In genomic region chr1:35190784-35191183, GRCh38 we compare ENCODE assay signal across 8 cellular contexts. TPM values are rescaled to one million over a fixed set of nuclear protein-coding genes. Genes with fewer than 3 reads are reported as not detected.
DNase-seq lines count a peak whose midpoint lies in the region; ATAC-seq, FAIRE-seq and TF ChIP-seq lines count a peak whose summit lies in the region.

No MANE protein-coding gene starts in this region.

- peaks cover 13% of the 10 kb centered on the region for H3K9me1 ChIP-seq in K562 (ENCODE audit: control insufficient read depth, insufficient read depth, low read length)

- H3K4me3 ChIP-seq in left ventricle myocardium inferior (peak overlapping the region; percentile 100), K562 (peak overlapping the region; percentile 99), vagina (peak overlapping the region; percentile 93 to 99)

- peaks cover 74% of the 10 kb centered on the region for H3K4me1 ChIP-seq in left ventricle myocardium inferior
- peaks cover 10 to 24% of the 10 kb centered on the region in 2 experiments; a peak in 4 of 5 replicates for H3K4me1 ChIP-seq in K562 (replicated peaks in 1 of 2; ENCODE audit: control insufficient read depth in 2 of 2, insufficient read depth in 2 of 2, low read length in 2 of 2)
- H3K4me1 ChIP-seq in vagina = peaks cover 62% of the 10 kb centered on the region

- DNase-seq in left ventricle myocardium inferior = no peak
- DNase-seq in left cardiac atrium = no peak
- no peak for DNase-seq in K562 (ENCODE audit: extremely low read depth in 1 of 4, low spot score in 3 of 4)
- DNase-seq in memory B cell (ENCODE audit: low spot score in 2 of 2) = no peak
- no peak for DNase-seq in vagina (ENCODE audit: extremely low spot score in 2 of 2)
- no peak for DNase-seq in T1000 (lab: John Stamatoyannopoulos, UW)
- no peak for DNase-seq in SKM-1 treated with dmso at 0.1 percent for 144 hours (lab: John Stamatoyannopoulos, UW; ENCODE audit: unreplicated experiment)

- CTCF ChIA-PET in K562 (lab: Yijun Ruan, JAX; ENCODE audit: low intra/inter-chr PET ratio) = no interaction called here

- intact Hi-C loops in left ventricle myocardium inferior (cut with micrococcal nuclease) = no loop called here
- intact Hi-C loops in left cardiac atrium (cut with DNase I) = loop anchor here in 1 of 2 donors (5.0 kb wide), 1 partner anchor 113 kb away; the partner anchor contains the start of gene ZMYM1
- intact Hi-C loops in K562 (cut with micrococcal nuclease) = loop anchor here (5.0 to 10.0 kb wide), 3 partner anchors 336 to 584 kb away; partner anchors contain the start of genes KIAA0319L, NCDN and SMIM12
- intact Hi-C loops in vagina (cut with DNase I) = no loop called here

- no peaks in the 10 kb centered on the region for H3K9me3 Mint-ChIP-seq in memory B cell

- peak overlapping the region; percentile 95 for H3K4me3 Mint-ChIP-seq in memory B cell

- TF ChIP-seq RAD21 in K562 (CRISPR knock-in tag; conservative IDR thresholded peaks at IDR 0.05 in 1 of 2, IDR thresholded peaks at IDR 0.05 in 1 of 2) = no peak

- H3K4me1 Mint-ChIP-seq in memory B cell = peaks cover 32% of the 10 kb centered on the region

- TF ChIP-seq CTCF in left ventricle myocardium inferior (IDR thresholded peaks at IDR 0.05; ENCODE audit: borderline replicate concordance) (no peak), K562 (IDR thresholded peaks at IDR 0.05 in 2 of 3, conservative IDR thresholded peaks at IDR 0.05 in 1 of 3; ENCODE audit: insufficient read depth in 2 of 3, low read depth in 1 of 3, low read length in 3 of 3) (no peak), vagina (IDR thresholded peaks at IDR 0.05) (no peak)

- POLR2A ChIA-PET in K562 (lab: Yijun Ruan, JAX) = interaction anchor here (0.7 to 3.8 kb wide), 11 partner anchors 8 to 366 kb away, joined by 3 to 42 read pairs (median 5); partner anchors contain the start of genes KIAA0319L and ZMYM6

- no peak for FAIRE-seq in K562 (lab: Jason Lieb, UNC)

- ATAC-seq in left cardiac atrium = no peak
- ATAC-seq in K562 = no peak
- no peak for ATAC-seq in memory B cell (ENCODE audit: low read depth)
- ATAC-seq in GM21619 (IDR thresholded peaks at IDR 0.05; ENCODE audit: unreplicated experiment) = no peak

- H3K27me3 Mint-ChIP-seq in memory B cell = no peaks in the 10 kb centered on the region

- H3K27me3 ChIP-seq in left ventricle myocardium inferior (ENCODE audit: low read depth) = no peaks in the 10 kb centered on the region
- no peaks in the 10 kb centered on the region for H3K27me3 ChIP-seq in K562 (ENCODE audit: control insufficient read depth in 2 of 2, insufficient read depth in 2 of 2, low read length in 2 of 2)
- no peaks in the 10 kb centered on the region for H3K27me3 ChIP-seq in vagina

- H3K36me3 ChIP-seq in left ventricle myocardium inferior (peaks cover 59% of the 10 kb centered on the region), K562 (ENCODE audit: control insufficient read depth, insufficient read depth, low read length) (peaks cover 60% of the 10 kb centered on the region), vagina (peaks cover 15 to 55% of the 10 kb centered on the region in 2 donors)

- no peak for TF ChIP-seq EP300 in K562 (IDR thresholded peaks at IDR 0.05; ENCODE audit: low read length)

- H4K20me1 ChIP-seq in K562 (replicated peaks; ENCODE audit: control insufficient read depth, insufficient read depth, low read length) = peaks cover 40% of the 10 kb centered on the region

- TF ChIP-seq POLR2A in K562 (conservative IDR thresholded peaks at IDR 0.05) = 0 out of 2 replicates have a peak, but pooled peaks have one; percentile 2
- TF ChIP-seq POLR2A in vagina (IDR thresholded peaks at IDR 0.05) = no peak

- peak overlapping the region; percentile 81 to 96 for H3K9ac ChIP-seq in K562 (ENCODE audit: insufficient read depth in 1 of 2, low read depth in 2 of 2, low read length in 2 of 2)

- H3K9me3 ChIP-seq in left ventricle myocardium inferior (replicated peaks) (no peaks in the 10 kb centered on the region), K562 (replicated peaks; ENCODE audit: control insufficient read depth, insufficient read depth, low read depth, low read length) (no peaks in the 10 kb centered on the region), vagina (no peaks in the 10 kb centered on the region)

- BruUV-seq in K562 (replicated peaks; lab: Mats Ljungman, UMichigan) = TSS peak; percentile 43

- WGBS in K562 (ENCODE audit: insufficient coverage, low coverage, missing lambda C conversion rate) = 8% methylated on average over 6 of the region's 6 CpGs

- peak overlapping the region; percentile 94 for H3K4me2 ChIP-seq in K562 (ENCODE audit: insufficient read depth, low read length)

- H3K36me3 Mint-ChIP-seq in memory B cell = peaks cover 47% of the 10 kb centered on the region

- in situ Hi-C loops in K562 (cut with MboI) = loop anchor here (10.0 kb wide), 1 partner anchor 354 kb away; no protein-coding TSS in a partner anchor

- H3K27ac Mint-ChIP-seq in memory B cell = peak overlapping the region; percentile 95

- H3K27ac ChIP-seq in left ventricle myocardium inferior (replicated peaks) = peak overlapping the region; percentile 99
- H3K27ac ChIP-seq in K562 (ENCODE audit: extremely low read depth, low read depth, low read length) = peak overlapping the region; percentile 2; the same call in 2 of the 3 replicates
- peak overlapping the region; percentile 100 for H3K27ac ChIP-seq in vagina

- no peak overlapping the region for H2AFZ ChIP-seq in K562 (ENCODE audit: low read depth, low read length)

- peaks cover 73% of the 10 kb centered on the region for H3K79me2 ChIP-seq in K562 (ENCODE audit: control insufficient read depth, insufficient read depth, low read length)

TF ChIP-seq in K562, 482 proteins besides CTCF, POLR2A, EP300 and RAD21:
- TF ChIP-seq PRPF4 (IDR thresholded peaks at IDR 0.05; ENCODE audit: insufficient read depth, low read depth, low read length, poor library complexity, severe bottlenecking) (peak; percentile 69), RBFOX2 (IDR thresholded peaks at IDR 0.05; ENCODE audit: low read depth, low read length) (peak; percentile 34), L3MBTL2 (IDR thresholded peaks at IDR 0.05) (no peak), IRF2 (CRISPR knock-in tag; IDR thresholded peaks at IDR 0.05) (peak; percentile 26; the same call in 1 of the 2 replicates), ILF3 (IDR thresholded peaks at IDR 0.05; ENCODE audit: borderline replicate concordance) (0 out of 2 replicates have a peak, but pooled peaks have one; percentile 37)
TF ChIP-seq in K562: peak in this region for 4.

RNA-seq across cellular contexts. Expression of gene SFPQ, which starts 2.2 kb away (rescaled TPM):
- total RNA-seq in left ventricle myocardium inferior = 81.0 TPM
- 100 to 1,000 TPM in 1 of 2 donors, 10 to 100 TPM in 1; 84.1 to 129 TPM for total RNA-seq in left cardiac atrium
- total RNA-seq in K562 (2011; cell fraction: chromatin; rRNA removed; ENCODE audit: low replicate concordance) = 205 and 671 TPM in 2 replicates
- 112 and 137 TPM in 2 replicates for total RNA-seq in K562 (2011; cell fraction: nucleolus; rRNA removed)
- total RNA-seq in K562 (2011; cell fraction: nucleoplasm; rRNA removed) = 370 and 701 TPM in 2 replicates
- total RNA-seq in K562 (2014; rRNA removed) = 346 and 402 TPM in 2 replicates
- total RNA-seq in K562 (2014; rRNA removed; fragmentation: Illumina TruSeq; extraction: Trizol) = 477 and 544 TPM in 2 replicates
- 480 and 510 TPM in 2 replicates for total RNA-seq in K562 (2015; rRNA removed; fragmentation: Illumina TruSeq; extraction: Trizol)
- 341 and 367 TPM in 2 replicates for total RNA-seq in K562 (2021)
- 135 and 164 TPM in 2 replicates for polyA plus RNA-seq in K562 (2011; rRNA removed)
- polyA plus RNA-seq in K562 (2011; cell fraction: cytosol; rRNA removed) = 48.2 and 57.6 TPM in 2 replicates
- 222 and 300 TPM in 2 replicates for polyA plus RNA-seq in K562 (2011; cell fraction: nucleus; rRNA removed)
- 216 and 359 TPM in 2 replicates for polyA plus RNA-seq in K562 (2012)
- 501 and 562 TPM in 2 replicates for polyA plus RNA-seq in K562 (2014; fragmentation: Illumina TruSeq; extraction: Trizol)
- 10 to 100 TPM; 69.7 to 73.4 TPM for polyA plus RNA-seq in K562 (2014; fragmentation: Nextera tagmentation; extraction: Ambion mirVana)
- polyA plus RNA-seq in K562 (2014; rRNA removed) = 266 and 399 TPM in 2 replicates
- polyA minus RNA-seq in K562 (2011; rRNA and poly(A)+ RNA removed) = 261 and 336 TPM in 2 replicates
- polyA minus RNA-seq in K562 (2011; cell fraction: cytosol; rRNA and poly(A)+ RNA removed) = 91.0 and 96.7 TPM in 2 replicates
- polyA minus RNA-seq in K562 (2011; cell fraction: nucleus; rRNA and poly(A)+ RNA removed) = 163 and 287 TPM in 2 replicates
- total RNA-seq in vagina = 197 TPM

Comparison
In these comparisons a context has a peak if more than half of its experiments do, and no peak if none do; other contexts are left out.
1. H3K27ac ChIP-seq: peak in every context shown above with its lines; median percentile 100 in vagina; 99 in left ventricle myocardium inferior; 2 in K562.